Comparison of ENCODE assay signal across 1 cellular context in genomic region chr4:2964859-2965258, GRCh38.
A peak's percentile ranks its signal among the peaks of the same experiment; 100 is the strongest.
TF ChIP-seq lines count a peak whose summit lies in the region.

No MANE protein-coding gene starts in this region.

TF ChIP-seq in A549, 52 proteins besides CTCF, POLR2A, EP300 and RAD21:
- peak; percentile 76 for TF ChIP-seq MAFK (IDR thresholded peaks at IDR 0.05; ENCODE audit: partially characterized antibody)
